ENCODE assay signal across 25 cellular contexts in the genomic region with DNA sequence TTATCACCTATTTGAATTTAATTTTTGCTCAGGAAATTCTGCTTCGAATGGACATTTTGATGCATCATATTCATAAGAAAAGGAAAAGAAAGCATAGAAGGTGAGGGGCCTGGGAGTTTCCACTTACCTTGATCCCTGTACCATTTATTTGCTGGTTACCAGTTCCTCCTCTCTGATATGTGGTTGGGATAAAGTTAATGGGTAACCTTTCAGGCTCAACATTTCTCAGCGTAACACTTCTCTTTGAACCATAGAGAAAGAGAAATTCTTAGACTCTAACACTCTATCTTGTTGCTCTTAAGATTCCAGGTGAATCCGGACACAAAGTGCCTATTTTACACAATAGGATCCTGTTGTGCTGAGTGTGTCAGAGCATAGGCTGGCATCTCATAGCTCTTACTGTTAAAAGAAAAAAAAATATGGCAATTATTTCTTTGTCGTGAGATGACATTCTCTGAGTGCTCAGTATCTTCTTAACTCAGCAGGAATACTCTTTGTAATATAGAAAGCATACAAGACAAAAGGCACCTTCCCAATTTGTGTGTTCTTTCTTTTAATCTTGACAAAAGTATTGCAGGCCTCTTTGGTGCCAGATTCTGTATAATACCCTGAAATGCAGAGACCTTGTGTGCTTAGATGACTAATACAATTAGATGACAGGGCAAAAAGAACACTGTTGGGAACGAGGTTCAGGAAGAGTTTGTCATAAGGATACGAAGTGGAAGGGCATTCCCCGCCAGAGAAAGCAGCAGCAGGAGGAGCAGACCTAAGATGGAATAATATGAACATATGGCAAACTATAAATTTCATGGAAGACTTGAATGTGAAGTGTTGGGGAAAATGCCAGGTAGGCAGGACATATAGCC.
A peak's percentile ranks its signal among the peaks of the same experiment; 100 is the strongest.
DNase-seq lines count a peak whose midpoint lies in the region; ATAC-seq, FAIRE-seq and TF ChIP-seq lines count a peak whose summit lies in the region.
"Had no signal": no experiment of that assay in that cellular context is flagged by ENCODE, and none has a peak within 500 bp of the region (broad histone marks: within the 10 kb centered on the region; RNA-seq: fewer than 3 reads in every experiment).

No MANE protein-coding gene starts in this region.

- no peaks in the 10 kb centered on the region for H3K4me1 ChIP-seq in MM.1S (ENCODE audit: low read length)
- H3K4me1 ChIP-seq: body of pancreas, parathyroid adenoma had no signal

- H2AFZ ChIP-seq in MM.1S (ENCODE audit: low read length) = no peak overlapping the region
- H2AFZ ChIP-seq: parathyroid adenoma had no signal

- H3K4me2 ChIP-seq in MM.1S (ENCODE audit: low read depth, low read length) = no peak overlapping the region

- no peak overlapping the region for H3K4me3 ChIP-seq in MM.1S (ENCODE audit: low read length)
- H3K4me3 ChIP-seq: body of pancreas had no signal

- no peak for TF ChIP-seq CTCF in MM.1S (IDR thresholded peaks at IDR 0.05; ENCODE audit: low read length)

- DNase-seq in Caki2 (ENCODE audit: low read depth) = peak; percentile 83
- DNase-seq in NCI-H1694 treated with DMSO at 0.1 percent for 48 hours (lab: John Stamatoyannopoulos, UW) = peak; percentile 51
- DNase-seq in kidney tubule cell (ENCODE audit: low spot score) = peak; percentile 79
- no peak for DNase-seq in foreskin melanocyte
- DNase-seq in HTR-8/SVneo (ENCODE audit: insufficient read length, low spot score) = no peak
- no peak for DNase-seq in AG08396 (ENCODE audit: low spot score)
- DNase-seq in MM.1S = no peak
- DNase-seq: activated CD4-positive, CD25-positive, alpha-beta regulatory T cell; activated CD8-positive, alpha-beta T cell treated with anti-CD3 and anti-CD28 coated beads for 36 hours; activated naive CD4-positive, alpha-beta T cell treated with anti-CD3 and anti-CD28 coated beads, Interleukin-2, amount 50 U/mL, for 16 hours; activated T-cell treated with anti-CD3 and anti-CD28 coated beads, Interleukin-2, amount 50 U/mL, for 4 hours; body of pancreas; CD4-positive, alpha-beta T cell; DMS79 treated with DMSO at 0.1 percent for 48 hours; MV-4-11; naive B cell; NCI-H2029; NCI-H526 treated with DMSO at 0.1 percent for 48 hours; stimulated activated CD4-positive, alpha-beta T cell treated with anti-CD3 and anti-CD28 coated beads, Interleukin-2, amount 100 ng/mL, for 48 hours; T-helper 9 cell had no signal

- H3K9me3 ChIP-seq in MM.1S (replicated peaks; ENCODE audit: insufficient read depth, low read length) = no peaks in the 10 kb centered on the region
- H3K9me3 ChIP-seq: body of pancreas had no signal

- no peaks in the 10 kb centered on the region for H4K20me1 ChIP-seq in MM.1S (ENCODE audit: insufficient read depth, low read length)

- no peaks in the 10 kb centered on the region for H3K79me2 ChIP-seq in MM.1S (ENCODE audit: low read length)
- H3K79me2 ChIP-seq: parathyroid adenoma had no signal

- H3K27me3 ChIP-seq in MM.1S (replicated peaks; ENCODE audit: insufficient read depth, low read length) = no peaks in the 10 kb centered on the region
- H3K27me3 ChIP-seq: body of pancreas had no signal

- H3K36me3 ChIP-seq in MM.1S (replicated peaks; ENCODE audit: insufficient read depth, low read length) = no peaks in the 10 kb centered on the region

- H3K9me2 ChIP-seq in MM.1S (replicated peaks; ENCODE audit: insufficient read depth, low read length) = no peaks in the 10 kb centered on the region

- ATAC-seq in SK-N-SH treated with all-trans-retinoic acid at 6 μM for 48 hours = peak; percentile 67
- ATAC-seq: activated CD8-positive, alpha-beta T cell treated with anti-CD3 and anti-CD28 coated beads for 36 hours; activated T-cell treated with anti-CD3 and anti-CD28 coated beads, Interleukin-2, amount 50 U/mL, for 4 hours; body of pancreas had no signal

- no peaks in the 10 kb centered on the region for H3F3A ChIP-seq in MM.1S (ENCODE audit: insufficient read depth, low read length)

- no peak overlapping the region for H3K9ac ChIP-seq in MM.1S (ENCODE audit: low read length)
- H3K9ac ChIP-seq: parathyroid adenoma had no signal

- no peak for FAIRE-seq in HTR-8/SVneo (lab: Jason Lieb, UNC)
- FAIRE-seq: keratinocyte, urothelium cell line had no signal

- no peak overlapping the region for H3K27ac ChIP-seq in MM.1S (ENCODE audit: low read length)
- H3K27ac ChIP-seq: body of pancreas, HL-60, parathyroid adenoma had no signal

- in situ Hi-C loops in Caki2 (cut with HindIII; ENCODE audit: low pct_unique_long_range_greater_than_20kb, low sequenced_read_pairs) = no loop called here

TF ChIP-seq in SK-N-SH treated with all-trans-retinoic acid at 6 μM for 48 hours, 23 proteins besides CTCF, POLR2A, EP300 and RAD21:
- no peak for TF ChIP-seq ZC3H10 (CRISPR knock-in tag; IDR thresholded peaks at IDR 0.05)
- TF ChIP-seq RARB (CRISPR knock-in tag; IDR thresholded peaks at IDR 0.05) = no peak
- no peak for TF ChIP-seq TOX (CRISPR knock-in tag; IDR thresholded peaks at IDR 0.05; ENCODE audit: borderline replicate concordance)
- TF ChIP-seq, protein P1, sequence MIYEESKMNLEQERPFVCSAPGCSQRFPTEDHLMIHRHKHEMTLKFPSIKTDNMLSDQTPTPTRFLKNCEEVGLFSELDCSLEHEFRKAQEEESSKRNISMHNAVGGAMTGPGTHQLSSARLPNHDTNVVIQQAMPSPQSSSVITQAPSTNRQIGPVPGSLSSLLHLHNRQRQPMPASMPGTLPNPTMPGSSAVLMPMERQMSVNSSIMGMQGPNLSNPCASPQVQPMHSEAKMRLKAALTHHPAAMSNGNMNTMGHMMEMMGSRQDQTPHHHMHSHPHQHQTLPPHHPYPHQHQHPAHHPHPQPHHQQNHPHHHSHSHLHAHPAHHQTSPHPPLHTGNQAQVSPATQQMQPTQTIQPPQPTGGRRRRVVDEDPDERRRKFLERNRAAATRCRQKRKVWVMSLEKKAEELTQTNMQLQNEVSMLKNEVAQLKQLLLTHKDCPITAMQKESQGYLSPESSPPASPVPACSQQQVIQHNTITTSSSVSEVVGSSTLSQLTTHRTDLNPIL (CRISPR knock-in tag; IDR thresholded peaks at IDR 0.05; ENCODE audit: low read depth) = no peak
- TF ChIP-seq ZFP30 (CRISPR knock-in tag; IDR thresholded peaks at IDR 0.05) = no peak
- TF ChIP-seq, protein P2, sequence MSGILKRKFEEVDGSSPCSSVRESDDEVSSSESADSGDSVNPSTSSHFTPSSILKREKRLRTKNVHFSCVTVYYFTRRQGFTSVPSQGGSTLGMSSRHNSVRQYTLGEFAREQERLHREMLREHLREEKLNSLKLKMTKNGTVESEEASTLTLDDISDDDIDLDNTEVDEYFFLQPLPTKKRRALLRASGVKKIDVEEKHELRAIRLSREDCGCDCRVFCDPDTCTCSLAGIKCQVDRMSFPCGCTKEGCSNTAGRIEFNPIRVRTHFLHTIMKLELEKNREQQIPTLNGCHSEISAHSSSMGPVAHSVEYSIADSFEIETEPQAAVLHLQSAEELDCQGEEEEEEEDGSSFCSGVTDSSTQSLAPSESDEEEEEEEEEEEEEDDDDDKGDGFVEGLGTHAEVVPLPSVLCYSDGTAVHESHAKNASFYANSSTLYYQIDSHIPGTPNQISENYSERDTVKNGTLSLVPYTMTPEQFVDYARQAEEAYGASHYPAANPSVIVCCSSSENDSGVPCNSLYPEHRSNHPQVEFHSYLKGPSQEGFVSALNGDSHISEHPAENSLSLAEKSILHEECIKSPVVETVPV (CRISPR knock-in tag; IDR thresholded peaks at IDR 0.05) = no peak
- TF ChIP-seq ZNF565 (CRISPR knock-in tag; conservative IDR thresholded peaks at IDR 0.05; ENCODE audit: low read depth) = no peak
- no peak for TF ChIP-seq ZNF70 (CRISPR knock-in tag; IDR thresholded peaks at IDR 0.05)
- TF ChIP-seq TCF4 (CRISPR knock-in tag; IDR thresholded peaks at IDR 0.05; ENCODE audit: borderline replicate concordance) = no peak
- no peak for TF ChIP-seq PPARA (CRISPR knock-in tag; IDR thresholded peaks at IDR 0.05; ENCODE audit: borderline replicate concordance)
- TF ChIP-seq, protein P3, sequence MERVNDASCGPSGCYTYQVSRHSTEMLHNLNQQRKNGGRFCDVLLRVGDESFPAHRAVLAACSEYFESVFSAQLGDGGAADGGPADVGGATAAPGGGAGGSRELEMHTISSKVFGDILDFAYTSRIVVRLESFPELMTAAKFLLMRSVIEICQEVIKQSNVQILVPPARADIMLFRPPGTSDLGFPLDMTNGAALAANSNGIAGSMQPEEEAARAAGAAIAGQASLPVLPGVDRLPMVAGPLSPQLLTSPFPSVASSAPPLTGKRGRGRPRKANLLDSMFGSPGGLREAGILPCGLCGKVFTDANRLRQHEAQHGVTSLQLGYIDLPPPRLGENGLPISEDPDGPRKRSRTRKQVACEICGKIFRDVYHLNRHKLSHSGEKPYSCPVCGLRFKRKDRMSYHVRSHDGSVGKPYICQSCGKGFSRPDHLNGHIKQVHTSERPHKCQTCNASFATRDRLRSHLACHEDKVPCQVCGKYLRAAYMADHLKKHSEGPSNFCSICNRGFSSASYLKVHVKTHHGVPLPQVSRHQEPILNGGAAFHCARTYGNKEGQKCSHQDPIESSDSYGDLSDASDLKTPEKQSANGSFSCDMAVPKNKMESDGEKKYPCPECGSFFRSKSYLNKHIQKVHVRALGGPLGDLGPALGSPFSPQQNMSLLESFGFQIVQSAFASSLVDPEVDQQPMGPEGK (CRISPR knock-in tag; IDR thresholded peaks at IDR 0.05; ENCODE audit: borderline replicate concordance) = no peak

Comparison
In these comparisons a context has a peak if more than half of its experiments do, and no peak if none do; other contexts are left out.
1. DNase-seq: peak in Caki2 (single experiment), NCI-H1694 treated with DMSO at 0.1 percent for 48 hours (single experiment) and kidney tubule cell (single experiment); none in foreskin melanocyte (single experiment), HTR-8/SVneo (single experiment), AG08396 (single experiment) and MM.1S (single experiment).